In genomic region chr15:85337398-85338074, GRCh38 we compare ENCODE assay signal across 18 cellular contexts. TPM values are rescaled to one million over a fixed set of nuclear protein-coding genes. Genes with fewer than 3 reads are reported as not detected.
DNase-seq lines count a peak whose midpoint lies in the region; ATAC-seq, FAIRE-seq and TF ChIP-seq lines count a peak whose summit lies in the region.
"Had no signal": no experiment of that assay in that cellular context is flagged by ENCODE, and none has a peak within 500 bp of the region (broad histone marks: within the 10 kb centered on the region; RNA-seq: fewer than 3 reads in every experiment).

No MANE protein-coding gene starts in this region.

- no peak for TF ChIP-seq POLR2A in A549 (IDR thresholded peaks at IDR 0.05; ENCODE audit: low read length)

- H4K8ac ChIP-seq in mesendoderm (ENCODE audit: low read depth, low read length): no peak overlapping the region

- H2BK15ac ChIP-seq in mesendoderm (replicated peaks; ENCODE audit: low read depth): peak overlapping the region; percentile 21

- ATAC-seq in A549: peak in 1 of 2 experiments; percentile 39; a peak in 3 of 6 replicates
- no peak for ATAC-seq in foreskin keratinocyte
- no peak for ATAC-seq in HG03095 (IDR thresholded peaks at IDR 0.05; ENCODE audit: unreplicated experiment)
- ATAC-seq in GM21737 (IDR thresholded peaks at IDR 0.05; ENCODE audit: unreplicated experiment): no peak
- ATAC-seq: effector memory CD8-positive, alpha-beta T cell had no signal

- POLR2A ChIA-PET in A549 (lab: Yijun Ruan, JAX): interaction anchor here (0.5 kb wide), 1 partner anchor 44 kb away, joined by 5 read pairs; no protein-coding TSS in a partner anchor

- TF ChIP-seq CTCF in A549 (IDR thresholded peaks at IDR 0.05): no peak
- TF ChIP-seq CTCF in foreskin keratinocyte (conservative IDR thresholded peaks at IDR 0.05): no peak

- no peak for FAIRE-seq in A549 (lab: Jason Lieb, UNC)
- FAIRE-seq: kidney, RCC 7860 had no signal

- TF ChIP-seq RAD21 in A549 (conservative IDR thresholded peaks at IDR 0.05 in 1 of 2, IDR thresholded peaks at IDR 0.05 in 1 of 2): no peak

- H3K23ac ChIP-seq in mesendoderm (ENCODE audit: low read length): no peak overlapping the region

- no peak overlapping the region for H3K9ac ChIP-seq in mesendoderm (ENCODE audit: low read length)

- 76% methylated on average over 9 of the region's 9 CpGs for WGBS in A549 (ENCODE audit: missing lambda C conversion rate)
- no CpG with 5 or more reads among the region's 9 CpGs for WGBS in mesendoderm (ENCODE audit: extremely low coverage, insufficient coverage, low lambda C conversion rate)

- H3K18ac ChIP-seq in mesendoderm (ENCODE audit: low read length): peak overlapping the region; percentile 2

- no peak overlapping the region for H4K5ac ChIP-seq in mesendoderm (ENCODE audit: low read length)

- no peak for DNase-seq in A549 (ENCODE audit: low read depth in 1 of 2, low spot score in 1 of 2)
- DNase-seq in foreskin keratinocyte: no peak
- DNase-seq in mesendoderm: no peak
- DNase-seq in NCI-H2227 (lab: John Stamatoyannopoulos, UW; ENCODE audit: unreplicated experiment): no peak
- no peak for DNase-seq in NCI-H774 (lab: John Stamatoyannopoulos, UW)
- DNase-seq: activated CD4-positive, alpha-beta T cell treated with anti-CD3 and anti-CD28 coated beads for 48 hours; activated naive CD8-positive, alpha-beta T cell treated with anti-CD3 and anti-CD28 coated beads for 36 hours; CD4-positive, alpha-beta memory T cell; effector memory CD8-positive, alpha-beta T cell; HCEC 1CT; kidney; NCI-H1930; stimulated activated CD4-positive, alpha-beta T cell treated with anti-CD3 and anti-CD28 coated beads, Interleukin-1b, Interleukin-23, amount 100 ng/mL, for 48 hours had no signal

- H3K27me3 ChIP-seq in foreskin keratinocyte (no peaks in the 10 kb centered on the region), mesendoderm (ENCODE audit: insufficient read depth, low read length, poor library complexity) (no peaks in the 10 kb centered on the region)
- H3K27me3 ChIP-seq: suprapubic skin had no signal

- no peaks in the 10 kb centered on the region for H3K9me3 ChIP-seq in A549
- H3K9me3 ChIP-seq: suprapubic skin had no signal

- no peak overlapping the region for H2AK5ac ChIP-seq in mesendoderm (ENCODE audit: low read length)

- 0 out of 3 replicates have a peak overlapping the region, but pooled peaks have one; percentile 2 for H3K4me2 ChIP-seq in A549
- no peak overlapping the region for H3K4me2 ChIP-seq in mesendoderm (ENCODE audit: low read length)

- no peak overlapping the region for H3K4me3 ChIP-seq in A549
- H3K4me3 ChIP-seq in mesendoderm (ENCODE audit: low read length): no peak overlapping the region
- H3K4me3 ChIP-seq: suprapubic skin had no signal

- peaks cover 17% of the 10 kb centered on the region for H3K4me1 ChIP-seq in A549
- peaks cover 4% of the 10 kb centered on the region for H3K4me1 ChIP-seq in foreskin keratinocyte
- H3K4me1 ChIP-seq in mesendoderm (ENCODE audit: control insufficient read depth, low read depth, low read length): peaks cover 5% of the 10 kb centered on the region
- H3K4me1 ChIP-seq: suprapubic skin had no signal

- H2BK5ac ChIP-seq in mesendoderm (ENCODE audit: low read length): no peak overlapping the region

- no peaks in the 10 kb centered on the region for H3K79me1 ChIP-seq in mesendoderm (ENCODE audit: low read length)

- peak overlapping the region; percentile 36 for H3K56ac ChIP-seq in mesendoderm (ENCODE audit: low read length)

- no peak overlapping the region for H2BK120ac ChIP-seq in mesendoderm (ENCODE audit: low read depth, low read length)

- H3K4ac ChIP-seq in mesendoderm (ENCODE audit: low read depth, low read length): no peak overlapping the region

- CTCF ChIA-PET in A549 (lab: Yijun Ruan, JAX): interaction anchor here (0.9 to 6.9 kb wide), 8 partner anchors 10 to 148 kb away, joined by 3 to 66 read pairs (median 4); no protein-coding TSS in a partner anchor

- no peaks in the 10 kb centered on the region for H3K79me2 ChIP-seq in mesendoderm (ENCODE audit: control insufficient read depth, insufficient read depth, low read length)

- H3K36me3 ChIP-seq in mesendoderm (ENCODE audit: control insufficient read depth, insufficient read depth, low read length): no peaks in the 10 kb centered on the region
- H3K36me3 ChIP-seq: suprapubic skin had no signal

- no peak for TF ChIP-seq EP300 in A549 (IDR thresholded peaks at IDR 0.05)

- H3K27ac ChIP-seq in A549: peak overlapping the region; percentile 42 to 49; a peak in 5 of 6 replicates
- H3K27ac ChIP-seq in foreskin keratinocyte: peak overlapping the region; percentile 10
- H3K27ac ChIP-seq in mesendoderm (ENCODE audit: low read depth, low read length): no peak overlapping the region
- H3K27ac ChIP-seq: suprapubic skin had no signal

TF ChIP-seq in A549, 52 proteins besides CTCF, POLR2A, EP300 and RAD21:
- TF ChIP-seq MAX (IDR thresholded peaks at IDR 0.05) (0 out of 2 replicates have a peak, but pooled peaks have one; percentile 24), HMGXB4 (CRISPR knock-in tag; IDR thresholded peaks at IDR 0.05; ENCODE audit: borderline replicate concordance) (no peak)

TF ChIP-seq in PFSK-1, 5 proteins besides CTCF, POLR2A, EP300 and RAD21:
- peak; percentile 36; the same call in 1 of the 2 replicates for TF ChIP-seq SIN3A (IDR thresholded peaks at IDR 0.05; ENCODE audit: borderline replicate concordance, insufficient read depth, low read length)
- TF ChIP-seq TAF1 (IDR thresholded peaks at IDR 0.05; ENCODE audit: borderline replicate concordance, insufficient read depth, low read length): no peak

RNA-seq across cellular contexts. Expression of gene AKAP13, which starts 42.9 kb away (rescaled TPM):
- polyA plus RNA-seq in A549 (2011; rRNA removed) (28.8 and 59.7 TPM in 2 replicates), A549 (2017; fragmentation: RNase III; extraction: RNeasy Plus Mini Kit Qiagen cat#74134 plus additional on column Dnase treatment) (19.9 to 21.5 TPM (median 20.4 TPM) in 3 replicates), foreskin keratinocyte (7.7 and 8.5 TPM in 2 replicates)
- polyA plus RNA-seq in A549 (2012; cell fraction: cytosol; rRNA removed): 11.0 and 12.3 TPM in 2 replicates
- 75.3 and 75.7 TPM in 2 replicates for polyA plus RNA-seq in A549 (2012; cell fraction: nucleus; rRNA removed)
- polyA minus RNA-seq in A549 (2011; rRNA and poly(A)+ RNA removed): 168 and 171 TPM in 2 replicates
- polyA plus RNA-seq in PFSK-1 (2012; ENCODE audit: insufficient read length, low read depth): 18.9 TPM
- 29.7 and 31.9 TPM in 2 replicates for total RNA-seq in foreskin keratinocyte
- 23.0 TPM for polyA plus RNA-seq in mesendoderm (2013, experiment 1 of 2)
- polyA plus RNA-seq in mesendoderm (2013, experiment 2 of 2): 24.9 TPM
